8 cellular contexts compared by ENCODE assay signal in the genomic region with DNA sequence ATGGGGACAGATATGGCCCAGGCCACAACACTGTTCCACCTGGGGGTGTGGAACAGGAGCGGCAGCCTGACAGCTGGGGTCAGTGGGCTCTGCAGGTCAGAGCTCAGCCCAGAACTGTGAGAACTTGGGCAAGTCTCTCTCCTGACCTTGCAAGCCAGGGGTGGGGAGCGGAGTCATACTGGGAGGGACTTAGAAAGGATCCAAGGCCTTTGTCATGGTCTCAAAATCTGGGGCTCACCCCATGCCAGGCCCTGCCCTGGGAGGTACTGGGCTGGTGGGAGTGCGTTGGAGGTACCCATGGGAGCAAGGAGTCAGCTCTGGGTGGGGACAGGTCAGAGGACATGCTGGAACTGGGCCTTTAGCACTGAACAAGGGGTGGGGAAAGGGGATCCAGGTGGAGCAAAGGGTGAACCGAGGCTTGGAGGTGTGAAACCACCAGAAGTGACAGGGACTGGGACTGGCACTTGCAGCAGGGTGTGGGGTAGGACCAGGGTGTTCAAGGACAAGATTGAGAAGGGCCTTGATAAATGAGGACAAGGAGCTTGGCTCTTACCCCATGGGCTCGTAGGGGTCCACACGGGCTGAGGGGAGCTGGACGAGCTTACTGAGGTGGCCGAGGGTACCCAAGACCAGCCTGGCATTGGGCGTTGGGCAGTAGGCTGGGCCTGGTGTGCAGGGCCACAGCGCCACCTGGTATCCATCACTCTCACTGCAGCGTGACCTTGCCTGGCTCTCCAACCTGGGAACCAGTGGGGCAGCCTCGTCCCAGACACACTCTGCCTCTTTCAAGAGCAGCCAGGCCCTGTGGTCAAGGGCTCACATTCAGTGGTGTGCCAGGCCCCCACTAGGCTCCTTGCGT. TPM values are rescaled to one million over a fixed set of nuclear protein-coding genes. Genes with fewer than 3 reads are reported as not detected.
DNase-seq lines count a peak whose midpoint lies in the region; ATAC-seq and TF ChIP-seq lines count a peak whose summit lies in the region.

No MANE protein-coding gene starts in this region.

- peak; percentile 72 to 87 for TF ChIP-seq CTCF in tibial artery (IDR thresholded peaks at IDR 0.05)

- H3K27ac ChIP-seq in tibial artery = no peak overlapping the region

- no peaks in the 10 kb centered on the region for H3K27me3 Mint-ChIP-seq in effector memory CD8-positive, alpha-beta T cell

- peak; percentile 64 for ATAC-seq in effector memory CD8-positive, alpha-beta T cell (replicated peaks)
- no peak for ATAC-seq in HG03175 (IDR thresholded peaks at IDR 0.05; ENCODE audit: unreplicated experiment)

- no peak overlapping the region for H3K4me3 Mint-ChIP-seq in effector memory CD8-positive, alpha-beta T cell

- intact Hi-C loops in tibial artery (cut with DNase I; ENCODE audit: low total_unique reads) = loop anchor here (5.0 kb wide), 1 partner anchor 45 kb away; no protein-coding TSS in a partner anchor

- no peaks in the 10 kb centered on the region for H3K4me1 ChIP-seq in tibial artery

- H3K36me3 ChIP-seq in tibial artery = peaks cover 6 to 25% (median 17%) of the 10 kb centered on the region in 3 donors

- no peak overlapping the region for H3K4me3 ChIP-seq in tibial artery

- H3K9me3 ChIP-seq in tibial artery = no peaks in the 10 kb centered on the region

- no peak overlapping the region for H3K27ac Mint-ChIP-seq in effector memory CD8-positive, alpha-beta T cell

- H3K4me1 Mint-ChIP-seq in effector memory CD8-positive, alpha-beta T cell (ENCODE audit: low read depth in 2 of 2) = peaks cover 0 to 5% of the 10 kb centered on the region in 2 donors

- no peaks in the 10 kb centered on the region for H3K27me3 ChIP-seq in tibial artery

- peaks cover 6% of the 10 kb centered on the region for H3K36me3 Mint-ChIP-seq in effector memory CD8-positive, alpha-beta T cell (ENCODE audit: insufficient read depth)

- DNase-seq in NCI-H2029 treated with DMSO at 0.1 percent for 48 hours (lab: John Stamatoyannopoulos, UW) (peak; percentile 4), NCI-H2029 (lab: John Stamatoyannopoulos, UW) (no peak), LHCN-M2 (ENCODE audit: low read depth) (peak; percentile 57), T-helper 9 cell (peak; percentile 9), medulla oblongata (ENCODE audit: extremely low spot score) (peak; percentile 63), tibial artery (peak; percentile 41 to 74)
- peak in 1 of 3 experiments; percentile 18 for DNase-seq in effector memory CD8-positive, alpha-beta T cell

- H3K9me3 Mint-ChIP-seq in effector memory CD8-positive, alpha-beta T cell = no peaks in the 10 kb centered on the region

RNA-seq across cellular contexts. Expression of a gene that starts 7.4 kb away (rescaled TPM):
- 29.9 and 34.4 TPM in 2 replicates for total RNA-seq in LHCN-M2 (2014; rRNA removed)
- polyA plus RNA-seq in LHCN-M2 (2012) = 93.4 TPM

RNA-seq across cellular contexts. Expression of a gene that starts 23.8 kb away (rescaled TPM):
- total RNA-seq in LHCN-M2 (2014; rRNA removed) = 26.2 and 26.6 TPM in 2 replicates
- 17.5 TPM for polyA plus RNA-seq in LHCN-M2 (2012)

RNA-seq across cellular contexts. Expression of a gene that starts 24.1 kb away (rescaled TPM):
- 475 and 477 TPM in 2 replicates for total RNA-seq in LHCN-M2 (2014; rRNA removed)
- polyA plus RNA-seq in LHCN-M2 (2012) = 373 TPM

RNA-seq across cellular contexts. Expression of a gene that starts 36.2 kb away (rescaled TPM):
- 0.77 and 0.92 TPM in 2 replicates for total RNA-seq in LHCN-M2 (2014; rRNA removed)
- polyA plus RNA-seq in LHCN-M2 (2012) = 12.5 TPM

RNA-seq across cellular contexts. Expression of a gene that starts 52.7 kb away (rescaled TPM):
- total RNA-seq in LHCN-M2 (2014; rRNA removed) = 20.0 and 20.6 TPM in 2 replicates
- polyA plus RNA-seq in LHCN-M2 (2012) = 41.7 TPM
